In genomic region chr6:33213166-33213988, GRCh38 we compare ENCODE assay signal across 8 cellular contexts. TPM values are rescaled to one million over a fixed set of nuclear protein-coding genes. Genes with fewer than 3 reads are reported as not detected.
DNase-seq lines count a peak whose midpoint lies in the region; ATAC-seq and TF ChIP-seq lines count a peak whose summit lies in the region.

No MANE protein-coding gene starts in this region.

- H3K9me3 Mint-ChIP-seq in naive B cell: no peaks in the 10 kb centered on the region

- no peak for TF ChIP-seq CTCF in PC-3 (conservative IDR thresholded peaks at IDR 0.05; ENCODE audit: low read depth, low read length)

- H3F3A ChIP-seq in PC-3 (ENCODE audit: low read length, unreplicated experiment): no peaks in the 10 kb centered on the region

- ATAC-seq in PC-3: no peak; the same call in 1 of the 2 replicates
- peak; percentile 47 to 51 for ATAC-seq in naive B cell (ENCODE audit: low read depth in 2 of 2)
- ATAC-seq in HG02884 (IDR thresholded peaks at IDR 0.05; ENCODE audit: unreplicated experiment): no peak

- CTCF ChIA-PET in PC-3 (lab: Charles Lee): no interaction called here

- 0 out of 2 replicates have a peak, but pooled peaks cover 5% of the 10 kb centered on the region for H3K4me1 ChIP-seq in PC-3 (ENCODE audit: insufficient read depth, low read length)

- H3K4me3 ChIP-seq in PC-3 (ENCODE audit: low read length): peak overlapping the region; percentile 43; the same call in 1 of the 2 replicates

- H3K27ac ChIP-seq in PC-3 (ENCODE audit: low read length): no peak overlapping the region

- H3K36me3 ChIP-seq in PC-3 (ENCODE audit: low read depth, low read length): no peaks in the 10 kb centered on the region

- intact Hi-C loops in PC-3 (cut with micrococcal nuclease): no loop called here

- POLR2A ChIA-PET in PC-3 (lab: Charles Lee; ENCODE audit: unreplicated experiment): no interaction called here

- 0 out of 2 replicates have a peak, but pooled peaks cover 5% of the 10 kb centered on the region for H3K79me2 ChIP-seq in PC-3 (ENCODE audit: low read length)

- H3K9me3 ChIP-seq in PC-3 (ENCODE audit: low read length): no peaks in the 10 kb centered on the region

- H3K27me3 ChIP-seq in PC-3 (ENCODE audit: low read length): no peaks in the 10 kb centered on the region

- in situ Hi-C loops in ACHN (cut with HindIII; ENCODE audit: low pct_ligation_motif_present, low pct_unique_long_range_greater_than_20kb, low sequenced_read_pairs): no loop called here

- peak overlapping the region; percentile 22 to 91 (median 80) for H3K4me3 Mint-ChIP-seq in naive B cell

- TF ChIP-seq POLR2A in erythroblast (IDR thresholded peaks at IDR 0.05; ENCODE audit: low read length): peak; percentile 63

- peaks cover 30 to 39% (median 39%) of the 10 kb centered on the region in 3 donors for H3K4me1 Mint-ChIP-seq in naive B cell

- H3K27me3 Mint-ChIP-seq in naive B cell: peaks cover 6 to 60% (median 50%) of the 10 kb centered on the region in 3 donors

- H3K27ac Mint-ChIP-seq in naive B cell: peak overlapping the region in 4 of 6 donors; percentile 16 to 90 (median 31)

- H3K4me2 ChIP-seq in PC-3 (ENCODE audit: low read length): peak overlapping the region; percentile 50

- no peak overlapping the region for H3K9ac ChIP-seq in PC-3 (ENCODE audit: low read length)

- H2AFZ ChIP-seq in PC-3 (ENCODE audit: low read length): no peak overlapping the region

- BruUV-seq in PC-3 (replicated peaks; lab: Mats Ljungman, UMichigan): no TSS peak

- peak in 2 of 3 experiments; percentile 13 to 41 for DNase-seq in NCI-H1417 (lab: John Stamatoyannopoulos, UW)
- no peak for DNase-seq in NCI-H1417 treated with DMSO at 0.1 percent for 48 hours (lab: John Stamatoyannopoulos, UW)
- no peak for DNase-seq in PC-3
- no peak for DNase-seq in erythroblast (lab: John Stamatoyannopoulos, UW)
- peak; percentile 21 for DNase-seq in naive B cell
- DNase-seq in ACHN: no peak
- no peak for DNase-seq in HT-29 (ENCODE audit: low spot score)

- H4K20me1 ChIP-seq in PC-3 (ENCODE audit: low read length): no peaks in the 10 kb centered on the region

- no peaks in the 10 kb centered on the region for H3K9me2 ChIP-seq in PC-3 (replicated peaks; ENCODE audit: low read length)

- peaks cover 10% of the 10 kb centered on the region in 2 donors for H3K36me3 Mint-ChIP-seq in naive B cell

RNA-seq across cellular contexts. Expression of gene RING1, which starts 5.1 kb away (rescaled TPM):
- 23.3 and 37.5 TPM in 2 replicates for total RNA-seq in PC-3 (2014; rRNA removed)
- 10 to 100 TPM in 1 of 6 donors, 1 to 10 TPM in 5; 2.8 to 12.1 (median 7.4) TPM for polyA plus RNA-seq in naive B cell (ENCODE audit: low read depth in 6 of 6)
- total RNA-seq in HT-29 (2014; rRNA removed; shearing (Covaris generic)): 36.1 and 37.2 TPM in 2 replicates

RNA-seq across cellular contexts. Expression of gene HSD17B8, which starts 8.9 kb away (rescaled TPM):
- total RNA-seq in PC-3 (2014; rRNA removed): 4.2 and 6.2 TPM in 2 replicates
- 10 to 100 TPM; 13.8 to 24.1 (median 21.6) TPM for polyA plus RNA-seq in naive B cell (ENCODE audit: low read depth in 6 of 6)
- 28.0 and 35.8 TPM in 2 replicates for total RNA-seq in HT-29 (2014; rRNA removed; shearing (Covaris generic))

RNA-seq across cellular contexts. Expression of gene SLC39A7, which starts 12.7 kb away (rescaled TPM):
- 128 and 149 TPM in 2 replicates for total RNA-seq in PC-3 (2014; rRNA removed)
- polyA plus RNA-seq in naive B cell (ENCODE audit: low read depth in 6 of 6): 10 to 100 TPM; 15.6 to 26.0 (median 17.6) TPM
- 131 and 147 TPM in 2 replicates for total RNA-seq in HT-29 (2014; rRNA removed; shearing (Covaris generic))

RNA-seq across cellular contexts. Expression of gene RXRB, which starts 12.9 kb away (rescaled TPM):
- total RNA-seq in PC-3 (2014; rRNA removed): 24.0 and 30.9 TPM in 2 replicates
- 10 to 100 TPM in 1 of 6 donors, 1 to 10 TPM in 5; 2.2 to 10.8 (median 7.4) TPM for polyA plus RNA-seq in naive B cell (ENCODE audit: low read depth in 6 of 6)
- 28.1 and 32.9 TPM in 2 replicates for total RNA-seq in HT-29 (2014; rRNA removed; shearing (Covaris generic))

RNA-seq across cellular contexts. Expression of gene COL11A2, which starts 21.1 kb away (rescaled TPM):
- total RNA-seq in PC-3 (2014; rRNA removed): 0.58 and 0.63 TPM in 2 replicates
- polyA plus RNA-seq in naive B cell (ENCODE audit: low read depth in 6 of 6): under 1 TPM in 2 of 6 donors, not detected in 4; 0.09 to 0.30 TPM
- 0.31 and 0.47 TPM in 2 replicates for total RNA-seq in HT-29 (2014; rRNA removed; shearing (Covaris generic))

Comparison
In these comparisons a context has a peak if more than half of its experiments do, and no peak if none do; other contexts are left out.
1. DNase-seq: peak in NCI-H1417 (2 of 3) and naive B cell (single experiment); none in NCI-H1417 treated with DMSO at 0.1 percent for 48 hours (single experiment), PC-3 (single experiment), erythroblast (0 of 2), ACHN (single experiment) and HT-29 (single experiment).
2. ATAC-seq: peak in naive B cell (2 of 2); none in PC-3 (single experiment) and HG02884 (single experiment).